8 cellular contexts compared by ENCODE assay signal in the genomic region with DNA sequence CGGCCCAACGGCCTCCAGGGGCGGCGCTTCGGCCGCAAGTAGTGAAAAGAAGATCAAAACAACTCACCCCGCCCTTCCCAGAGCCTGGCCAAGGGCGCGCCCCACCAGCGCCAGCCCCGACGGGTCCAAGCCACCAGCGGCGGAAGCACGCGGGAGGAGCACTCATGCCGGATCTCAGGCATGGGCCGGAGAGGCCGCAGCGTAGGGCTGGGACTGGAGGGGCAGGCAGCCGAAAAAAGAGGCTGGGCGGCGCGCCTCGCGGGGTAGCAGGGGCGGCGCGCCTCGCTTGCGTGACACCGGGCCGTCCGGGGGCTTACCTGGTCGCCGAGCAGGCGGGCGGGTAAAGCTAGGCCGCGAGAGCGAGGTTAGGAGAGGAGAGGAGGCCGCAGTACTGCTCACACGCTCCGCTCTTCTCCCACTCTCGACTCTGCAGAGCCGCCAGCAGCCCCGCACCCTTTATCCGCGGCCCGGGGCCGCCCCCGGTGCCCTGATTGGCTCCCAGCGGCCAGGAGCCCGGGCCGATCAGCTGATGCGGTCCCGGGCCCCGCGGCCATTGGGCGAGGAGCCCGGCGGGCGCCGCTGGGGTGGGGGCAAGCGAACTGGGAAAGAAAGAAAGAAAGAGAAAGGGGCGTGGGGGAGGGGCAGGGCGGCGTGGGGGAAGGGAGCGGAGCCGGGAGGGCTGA. TPM values are rescaled to one million over a fixed set of nuclear protein-coding genes. Genes with fewer than 3 reads are reported as not detected.
DNase-seq lines count a peak whose midpoint lies in the region; ATAC-seq and TF ChIP-seq lines count a peak whose summit lies in the region.

A gene (minus strand): TSS at position 429 of the 683 bp plus-strand sequence. CDS start 3,053 bp downstream, outside the sequence.

- peak; percentile 82 for ATAC-seq in HG02610 (IDR thresholded peaks at IDR 0.05; ENCODE audit: unreplicated experiment)
- ATAC-seq in heart left ventricle, result peak; percentile 87 to 95 (median 92)
- ATAC-seq in upper lobe of left lung (ENCODE audit: low FRiP score in 2 of 2), result peak; percentile 94 to 95

- WGBS in adipose tissue, 3 donors, result 1% methylated on average over 46 to 70 of the region's 70 CpGs
- 0 to 2% (median 0%) methylated on average over 21 to 70 of the region's 70 CpGs for WGBS in heart left ventricle, 4 donors
- 0% methylated on average over 21 to 54 of the region's 70 CpGs for WGBS in upper lobe of left lung, 2 donors

- intact Hi-C loops in heart left ventricle (cut with DNase I), result loop anchor here in 8 of 10 donors (2.0 to 10.0 kb wide), 10 partner anchors 54 to 247 kb away; no protein-coding TSS in a partner anchor

- H3K4me3 ChIP-seq in heart left ventricle (peak within 1 kb of the TSS; percentile 65 to 97 (median 90)), upper lobe of left lung (peak within 1 kb of the TSS; percentile 60 to 89 (median 77))

- H3K27ac ChIP-seq in adipose tissue (ENCODE audit: low read depth, low read length) (peak within 1 kb of the TSS; percentile 77), heart left ventricle (peak within 1 kb of the TSS; percentile 93 to 100 (median 99)), upper lobe of left lung (peak within 1 kb of the TSS; percentile 96 to 100 (median 98))

- H3K27me3 ChIP-seq in heart left ventricle (no peaks in the 10 kb centered on the region), upper lobe of left lung (no peaks in the 10 kb centered on the region)

- H3K36me3 ChIP-seq in heart left ventricle (peaks cover 0 to 35% (median 24%) of the 10 kb centered on the region in 9 donors), upper lobe of left lung (peaks cover 19 to 27% (median 22%) of the 10 kb centered on the region in 4 donors)

- TF ChIP-seq POLR2A in heart left ventricle (IDR thresholded peaks at IDR 0.05), result peak; percentile 93 to 99
- TF ChIP-seq POLR2A in upper lobe of left lung (IDR thresholded peaks at IDR 0.05), result peak; percentile 98 to 100 (median 98)

- peak in 1 of 4 donors; percentile 37 for TF ChIP-seq EP300 in upper lobe of left lung (IDR thresholded peaks at IDR 0.05)

- H3K9me3 ChIP-seq in heart left ventricle, result no peaks in the 10 kb centered on the region
- H3K9me3 ChIP-seq in upper lobe of left lung, result no peaks in the 10 kb centered on the region

- H3K4me1 ChIP-seq in heart left ventricle (peaks cover 0 to 71% (median 32%) of the 10 kb centered on the region in 12 donors), upper lobe of left lung (peaks cover 20 to 49% (median 32%) of the 10 kb centered on the region in 4 donors)

- DNase-seq in GM10266 (ENCODE audit: extremely low spot score) (peak; percentile 95), NCI-H1092 (lab: John Stamatoyannopoulos, UW) (peak; percentile 96), SKM-1 treated with dmso at 0.1 percent for 144 hours (lab: John Stamatoyannopoulos, UW; ENCODE audit: unreplicated experiment) (peak; percentile 87), heart left ventricle (peak; percentile 94 to 98 (median 95)), pons (ENCODE audit: low spot score) (peak; percentile 97), upper lobe of left lung (peak; percentile 97 to 99)

- TF ChIP-seq CTCF in GM10266 (IDR thresholded peaks at IDR 0.05; ENCODE audit: control insufficient read depth, insufficient read depth, low read depth, missing control alignments) (no peak), heart left ventricle (IDR thresholded peaks at IDR 0.05) (peak in 7 of 12 donors; percentile 8 to 48 (median 16)), upper lobe of left lung (IDR thresholded peaks at IDR 0.05) (peak in 4 of 6 experiments; percentile 4 to 72 (median 27))

RNA-seq across cellular contexts. Expression of the gene that starts here (rescaled TPM):
- 1,000 to 10,000 TPM; 1,065 to 6,550 (median 3,246) TPM for polyA plus RNA-seq in adipose tissue
- 100 to 1,000 TPM; 276 to 965 (median 520) TPM for total RNA-seq in heart left ventricle
- polyA plus RNA-seq in heart left ventricle, result 1,000 to 10,000 TPM in 1 of 2 donors, 10 to 100 TPM in 1; 92.6 to 1,145 TPM
- total RNA-seq in upper lobe of left lung, result 1,000 to 10,000 TPM; 1,145 to 1,831 (median 1,583) TPM

Comparison
In these comparisons a context has a peak if more than half of its experiments do, and no peak if none do; other contexts are left out.
1. Peak in every context shown above with its lines: DNase-seq, ATAC-seq, H3K4me3 ChIP-seq and H3K27ac ChIP-seq.